25 cellular contexts compared by ENCODE assay signal in genomic region chr10:723973-724372, GRCh38. TPM values are rescaled to one million over a fixed set of nuclear protein-coding genes. Genes with fewer than 3 reads are reported as not detected.
DNase-seq lines count a peak whose midpoint lies in the region; ATAC-seq, FAIRE-seq and TF ChIP-seq lines count a peak whose summit lies in the region.
"Had no signal": no experiment of that assay in that cellular context is flagged by ENCODE, and none has a peak within 500 bp of the region (broad histone marks: within the 10 kb centered on the region; RNA-seq: fewer than 3 reads in every experiment).

No MANE protein-coding gene starts in this region.

- peaks cover 6 to 11% of the 10 kb centered on the region in 2 experiments; a peak in 3 of 5 replicates for H3K9me3 Mint-ChIP-seq in H9

- H2BK12ac ChIP-seq in trophoblast cell (ENCODE audit: low read length) (no peak overlapping the region), H9 (ENCODE audit: insufficient read length, low read depth, low read length) (no peak overlapping the region)

- no peaks in the 10 kb centered on the region for H3K4me1 ChIP-seq in HepG2 (ENCODE audit: insufficient read depth, low read length)
- H3K4me1 ChIP-seq in right lobe of liver, result no peaks in the 10 kb centered on the region
- peaks cover 0 to 3% of the 10 kb centered on the region in 2 experiments; a peak in 1 of 5 replicates for H3K4me1 ChIP-seq in K562 (replicated peaks in 1 of 2; ENCODE audit: control insufficient read depth in 2 of 2, insufficient read depth in 2 of 2, low read length in 2 of 2)
- H3K4me1 ChIP-seq in trophoblast cell (ENCODE audit: control insufficient read depth in 1 of 2, insufficient read depth in 2 of 2, low read length in 2 of 2), result no peaks in the 10 kb centered on the region
- H3K4me1 ChIP-seq in H9 (ENCODE audit: insufficient read depth, low read length), result no peaks in the 10 kb centered on the region
- H3K4me1 ChIP-seq: BE2C, BLaER1 had no signal

- no peak overlapping the region for H3K9ac ChIP-seq in HepG2 (ENCODE audit: insufficient read depth, low read depth, low read length)
- H3K9ac ChIP-seq in K562 (ENCODE audit: insufficient read depth in 1 of 2, low read depth in 2 of 2, low read length in 2 of 2), result no peak overlapping the region
- no peak overlapping the region for H3K9ac ChIP-seq in trophoblast cell (ENCODE audit: low read length)
- no peak overlapping the region for H3K9ac ChIP-seq in H9 (ENCODE audit: extremely low read depth, insufficient read length, low read length)
- H3K9ac ChIP-seq: BLaER1 had no signal

- no peak overlapping the region for H4K5ac ChIP-seq in H9 (ENCODE audit: insufficient read length, low read depth, low read length)

- no peak overlapping the region for H3K4ac ChIP-seq in trophoblast cell (ENCODE audit: low read depth, low read length)
- H3K4ac ChIP-seq in H9 (ENCODE audit: low read depth, low read length), result no peak overlapping the region

- H2AK5ac ChIP-seq in trophoblast cell (ENCODE audit: low read length) (no peak overlapping the region), H9 (ENCODE audit: insufficient read length, low read length) (no peak overlapping the region)

- ATAC-seq in HepG2, result no peak
- ATAC-seq in right lobe of liver, result no peak
- no peak for ATAC-seq in K562

- H2BK5ac ChIP-seq in trophoblast cell (ENCODE audit: low read depth, low read length, poor library complexity), result no peak overlapping the region
- no peak overlapping the region for H2BK5ac ChIP-seq in H9 (ENCODE audit: insufficient read length, low read length)

- no peaks in the 10 kb centered on the region for H3K4me1 Mint-ChIP-seq in H9
- H3K4me1 Mint-ChIP-seq: CD14-positive monocyte; CD4-positive, alpha-beta memory T cell; CD4-positive, CD25-positive, alpha-beta regulatory T cell; CD8-positive, alpha-beta memory T cell had no signal

- no peak overlapping the region for H2BK20ac ChIP-seq in H9 (ENCODE audit: low read depth, low read length, poor library complexity, severe bottlenecking)

- intact Hi-C loops in HepG2 (cut with micrococcal nuclease; ENCODE audit: unreplicated experiment) (no loop called here), right lobe of liver (cut with DNase I) (no loop called here), K562 (cut with micrococcal nuclease) (no loop called here)

- no peaks in the 10 kb centered on the region for H3K23me2 ChIP-seq in H9 (ENCODE audit: insufficient read length, low read depth, low read length, poor library complexity, severe bottlenecking)

- H3K14ac ChIP-seq in trophoblast cell (ENCODE audit: low read length) (no peak overlapping the region), H9 (ENCODE audit: insufficient read depth, low read length) (no peak overlapping the region)

- H3K27me3 Mint-ChIP-seq in H9 (ENCODE audit: low read depth), result peaks cover 14% of the 10 kb centered on the region; the same call in 1 of the 2 replicates
- H3K27me3 Mint-ChIP-seq: CD4-positive, alpha-beta memory T cell; CD4-positive, CD25-positive, alpha-beta regulatory T cell had no signal

- BruUV-seq in HepG2 (replicated peaks; lab: Mats Ljungman, UMichigan) (no TSS peak), K562 (replicated peaks; lab: Mats Ljungman, UMichigan) (no TSS peak)

- H2BK120ac ChIP-seq in trophoblast cell (ENCODE audit: insufficient read depth, low read length, poor library complexity) (no peak overlapping the region), H9 (ENCODE audit: low read depth, low read length, poor library complexity, severe bottlenecking) (no peak overlapping the region)

- TF ChIP-seq RAD21 in HepG2 (CRISPR knock-in tag; IDR thresholded peaks at IDR 0.05), result no peak
- no peak for TF ChIP-seq RAD21 in K562 (CRISPR knock-in tag; conservative IDR thresholded peaks at IDR 0.05 in 1 of 2, IDR thresholded peaks at IDR 0.05 in 1 of 2)

- 60% methylated on average over 11 of the region's 16 CpGs for WGBS in HepG2 (ENCODE audit: low lambda C conversion rate)
- WGBS in right lobe of liver (ENCODE audit: insufficient coverage, low coverage, low lambda C conversion rate, missing lambda C conversion rate), result 45% methylated on average over 2 of the region's 16 CpGs
- WGBS in K562 (ENCODE audit: insufficient coverage, low coverage, missing lambda C conversion rate), result 1% methylated on average over 9 of the region's 16 CpGs
- no CpG with 5 or more reads among the region's 16 CpGs for WGBS in trophoblast cell (ENCODE audit: extremely low coverage, insufficient coverage, insufficient read length)
- WGBS in H9 (ENCODE audit: extremely low coverage, insufficient read length, low lambda C conversion rate), result no CpG with 5 or more reads among the region's 16 CpGs

- TF ChIP-seq POLR2A in HepG2 (IDR thresholded peaks at IDR 0.05; ENCODE audit: insufficient read depth in 1 of 2, low read depth in 2 of 2, low read length in 2 of 2), result no peak
- TF ChIP-seq POLR2A in right lobe of liver (IDR thresholded peaks at IDR 0.05), result no peak
- TF ChIP-seq POLR2A in K562 (conservative IDR thresholded peaks at IDR 0.05), result no peak

- no peaks in the 10 kb centered on the region for H3K9me3 ChIP-seq in HepG2 (ENCODE audit: low read length)
- H3K9me3 ChIP-seq in right lobe of liver, result no peaks in the 10 kb centered on the region
- no peaks in the 10 kb centered on the region for H3K9me3 ChIP-seq in K562 (replicated peaks; ENCODE audit: control insufficient read depth, insufficient read depth, low read depth, low read length)
- H3K9me3 ChIP-seq in trophoblast cell (ENCODE audit: insufficient read depth, low read depth, low read length), result peaks cover 6% of the 10 kb centered on the region
- no peaks in the 10 kb centered on the region for H3K9me3 ChIP-seq in H9 (ENCODE audit: control insufficient read depth, low read depth, low read length)
- H3K9me3 ChIP-seq: BE2C had no signal

- no peak for DNase-seq in HepG2 (ENCODE audit: low spot score)
- no peak for DNase-seq in right lobe of liver
- DNase-seq in K562 (ENCODE audit: extremely low read depth in 1 of 4, low spot score in 3 of 4), result no peak
- DNase-seq in trophoblast cell, result no peak
- no peak for DNase-seq in H9
- DNase-seq in mucosa of gallbladder (ENCODE audit: low spot score), result no peak
- DNase-seq: ACHN; BE2C; C1 segment of cervical spinal cord; CD4-positive, alpha-beta memory T cell; CD4-positive, CD25-positive, alpha-beta regulatory T cell; CD8-positive, alpha-beta memory T cell; COR-L47; DMS 273 treated with DMSO at 0.1 percent for 48 hours; DMS153; DMS53; DMS79; DND-41; EL; GDM1 had no signal

- H3K79me1 ChIP-seq in trophoblast cell (ENCODE audit: low read length), result no peaks in the 10 kb centered on the region
- no peaks in the 10 kb centered on the region for H3K79me1 ChIP-seq in H9 (ENCODE audit: insufficient read depth, low read depth, low read length, poor library complexity, severe bottlenecking)

- FAIRE-seq in HepG2 (lab: Jason Lieb, UNC) (no peak), K562 (lab: Jason Lieb, UNC) (no peak)
- FAIRE-seq: GM12891, GM19239 had no signal

- TF ChIP-seq EP300 in HepG2 (IDR thresholded peaks at IDR 0.05; ENCODE audit: low read depth in 2 of 2, low read length in 2 of 2) (no peak), HepG2 (CRISPR knock-in tag; IDR thresholded peaks at IDR 0.05; ENCODE audit: borderline replicate concordance) (no peak), K562 (IDR thresholded peaks at IDR 0.05; ENCODE audit: low read length) (no peak)

- TF ChIP-seq CTCF in HepG2 (CRISPR knock-in tag; IDR thresholded peaks at IDR 0.05) (no peak), right lobe of liver (IDR thresholded peaks at IDR 0.05) (no peak), K562 (IDR thresholded peaks at IDR 0.05 in 2 of 3, conservative IDR thresholded peaks at IDR 0.05 in 1 of 3; ENCODE audit: insufficient read depth in 2 of 3, low read depth in 1 of 3, low read length in 3 of 3) (no peak), H9 (conservative IDR thresholded peaks at IDR 0.05) (no peak)

- H3K4me3 ChIP-seq in HepG2 (replicated peaks in 1 of 3; ENCODE audit: insufficient read depth in 1 of 3, low read depth in 2 of 3, low read length in 3 of 3) (no peak overlapping the region), right lobe of liver (no peak overlapping the region), K562 (no peak overlapping the region), trophoblast cell (ENCODE audit: low read depth, low read length) (peak overlapping the region; percentile 18)
- H3K4me3 ChIP-seq: BLaER1 had no signal

- H3K27me3 ChIP-seq in HepG2 (ENCODE audit: control insufficient read depth in 1 of 2, insufficient read depth in 2 of 2, low read length in 2 of 2) (peaks cover 3 to 12% of the 10 kb centered on the region in 2 experiments; a peak in 4 of 5 replicates), right lobe of liver (no peaks in the 10 kb centered on the region), K562 (ENCODE audit: control insufficient read depth in 2 of 2, insufficient read depth in 2 of 2, low read length in 2 of 2) (peaks cover 21 to 58% of the 10 kb centered on the region in 2 experiments), trophoblast cell (ENCODE audit: insufficient read depth, low read length) (no peaks in the 10 kb centered on the region), H9 (ENCODE audit: insufficient read depth, low read length) (no peaks in the 10 kb centered on the region)
- H3K27me3 ChIP-seq: BE2C, BLaER1 had no signal

- 0 out of 7 replicates have a peak, but pooled peaks cover 0 to 4% (median 0%) of the 10 kb centered on the region in 3 experiments for H3K36me3 Mint-ChIP-seq in H9 (ENCODE audit: insufficient read depth in 1 of 3, low read depth in 3 of 3)
- H3K36me3 Mint-ChIP-seq: CD14-positive monocyte; CD4-positive, alpha-beta memory T cell; CD4-positive, CD25-positive, alpha-beta regulatory T cell had no signal

- POLR2A ChIA-PET in HepG2 (lab: Yijun Ruan, JAX), result no interaction called here
- POLR2A ChIA-PET in K562 (lab: Yijun Ruan, JAX), result no interaction called here

- no peak overlapping the region for H3K4me2 ChIP-seq in HepG2 (ENCODE audit: low read depth, low read length)
- H3K4me2 ChIP-seq in K562 (ENCODE audit: insufficient read depth, low read length), result no peak overlapping the region
- H3K4me2 ChIP-seq in trophoblast cell (ENCODE audit: low read length), result no peak overlapping the region
- no peak overlapping the region for H3K4me2 ChIP-seq in H9 (ENCODE audit: insufficient read depth, insufficient read length, low read length)
- H3K4me2 ChIP-seq: BLaER1 had no signal

- H3K9me1 ChIP-seq in K562 (ENCODE audit: control insufficient read depth, insufficient read depth, low read length), result no peaks in the 10 kb centered on the region

- H4K91ac ChIP-seq in trophoblast cell (ENCODE audit: low read depth, low read length) (no peak overlapping the region), H9 (ENCODE audit: insufficient read length, low read depth, low read length) (no peak overlapping the region)

- H4K20me1 ChIP-seq in HepG2 (ENCODE audit: insufficient read depth, low read length), result no peaks in the 10 kb centered on the region
- 0 out of 2 replicates have a peak, but pooled peaks cover 8% of the 10 kb centered on the region for H4K20me1 ChIP-seq in K562 (replicated peaks; ENCODE audit: control insufficient read depth, insufficient read depth, low read length)
- H4K20me1 ChIP-seq in H9 (ENCODE audit: control insufficient read depth, insufficient read depth, insufficient read length), result no peaks in the 10 kb centered on the region
- H4K20me1 ChIP-seq: BLaER1 had no signal

- H3K27ac Mint-ChIP-seq in H9, result no peak overlapping the region
- H3K27ac Mint-ChIP-seq: CD14-positive monocyte; CD4-positive, alpha-beta memory T cell; CD4-positive, CD25-positive, alpha-beta regulatory T cell; CD8-positive, alpha-beta memory T cell had no signal

- H2AFZ ChIP-seq in HepG2 (ENCODE audit: low read length), result no peak overlapping the region
- no peak overlapping the region for H2AFZ ChIP-seq in K562 (ENCODE audit: low read depth, low read length)
- no peak overlapping the region for H2AFZ ChIP-seq in trophoblast cell (ENCODE audit: insufficient read depth, low read length, poor library complexity)
- no peak overlapping the region for H2AFZ ChIP-seq in H9 (ENCODE audit: low read length)

- CTCF ChIA-PET in HepG2 (lab: Yijun Ruan, JAX; ENCODE audit: low intra/inter-chr PET ratio, low total read pairs) (no interaction called here), K562 (lab: Yijun Ruan, JAX; ENCODE audit: low intra/inter-chr PET ratio) (no interaction called here)

- H3K79me2 ChIP-seq in HepG2 (ENCODE audit: insufficient read depth, low read length) (no peaks in the 10 kb centered on the region), K562 (ENCODE audit: control insufficient read depth, insufficient read depth, low read length) (no peaks in the 10 kb centered on the region), trophoblast cell (ENCODE audit: control insufficient read depth, insufficient read depth, low read length, poor library complexity) (no peaks in the 10 kb centered on the region), H9 (ENCODE audit: insufficient read depth, low read length) (no peaks in the 10 kb centered on the region)

- H3K36me3 ChIP-seq in HepG2 (replicated peaks in 1 of 2; ENCODE audit: control insufficient read depth in 1 of 2, insufficient read depth in 2 of 2, low read length in 2 of 2) (no peaks in the 10 kb centered on the region), right lobe of liver (no peaks in the 10 kb centered on the region), K562 (ENCODE audit: control insufficient read depth, insufficient read depth, low read length) (no peaks in the 10 kb centered on the region), trophoblast cell (ENCODE audit: control insufficient read depth in 1 of 2, insufficient read depth in 2 of 2, low read length in 2 of 2) (no peaks in the 10 kb centered on the region)
- H3K36me3 ChIP-seq: BE2C, BLaER1 had no signal

- H3K27ac ChIP-seq in HepG2 (ENCODE audit: extremely low read length, insufficient read depth, low read length), result no peak overlapping the region
- no peak overlapping the region for H3K27ac ChIP-seq in right lobe of liver
- H3K27ac ChIP-seq in K562 (ENCODE audit: extremely low read depth, low read depth, low read length), result no peak overlapping the region
- no peak overlapping the region for H3K27ac ChIP-seq in trophoblast cell (ENCODE audit: low read depth, low read length)
- H3K27ac ChIP-seq in H9 (ENCODE audit: insufficient read length, low read depth, low read length), result no peak overlapping the region
- H3K27ac ChIP-seq: 22Rv1, BLaER1 had no signal

- H3K23ac ChIP-seq in trophoblast cell (ENCODE audit: low read length) (no peak overlapping the region), H9 (ENCODE audit: insufficient read length, low read depth, low read length) (no peak overlapping the region)

- in situ Hi-C loops in HepG2 (cut with HindIII; ENCODE audit: extremely low pct_ligation_motif_present, low pct_unique_long_range_greater_than_20kb), result no loop called here
- in situ Hi-C loops in K562 (cut with MboI), result no loop called here

- H4K12ac ChIP-seq in trophoblast cell (ENCODE audit: low read depth, low read length), result no peak overlapping the region

- H2BK15ac ChIP-seq in H9 (ENCODE audit: low read depth, low read length), result no peak overlapping the region

- no peak overlapping the region for H3K18ac ChIP-seq in trophoblast cell (ENCODE audit: low read length)
- no peak overlapping the region for H3K18ac ChIP-seq in H9 (ENCODE audit: insufficient read length, low read depth, low read length)

- H4K8ac ChIP-seq in trophoblast cell (ENCODE audit: low read depth, low read length), result no peak overlapping the region
- no peak overlapping the region for H4K8ac ChIP-seq in H9 (replicated peaks; ENCODE audit: insufficient read length, low read depth, low read length)

- no peak overlapping the region for H3K56ac ChIP-seq in H9 (ENCODE audit: insufficient read length, low read depth, low read length)

- no peak overlapping the region for H3T11ph ChIP-seq in H9 (ENCODE audit: low read length)

- no peak overlapping the region for H3K4me3 Mint-ChIP-seq in H9
- H3K4me3 Mint-ChIP-seq: CD14-positive monocyte; CD4-positive, alpha-beta memory T cell; CD4-positive, CD25-positive, alpha-beta regulatory T cell had no signal

RNA-seq across cellular contexts. Expression of gene DIP2C, which starts 34.5 kb away (rescaled TPM):
- total RNA-seq in HepG2 (2016; rRNA removed; fragmentation: Illumina TruSeq; extraction: Trizol), result 2.2 and 2.7 TPM in 2 replicates
- 4.0 and 4.2 TPM in 2 replicates for total RNA-seq in HepG2 (2016; cell fraction: cytosol; rRNA removed; fragmentation: Illumina TruSeq; extraction: Trizol; ENCODE audit: low read depth)
- total RNA-seq in HepG2 (2016; cell fraction: insoluble cytoplasmic fraction; rRNA removed; fragmentation: Illumina TruSeq; extraction: Trizol), result 2.2 and 2.3 TPM in 2 replicates
- total RNA-seq in HepG2 (2016; cell fraction: membrane; rRNA removed; fragmentation: Illumina TruSeq; extraction: Trizol), result 2.5 and 3.0 TPM in 2 replicates
- 2.7 and 3.4 TPM in 2 replicates for total RNA-seq in HepG2 (2016; cell fraction: nucleus; rRNA removed; fragmentation: Illumina TruSeq; extraction: Trizol)
- polyA plus RNA-seq in HepG2 (2011; rRNA removed), result 2.7 and 3.0 TPM in 2 replicates
- 2.9 and 3.2 TPM in 2 replicates for polyA plus RNA-seq in HepG2 (2011; cell fraction: cytosol; rRNA removed)
- 8.3 and 9.5 TPM in 2 replicates for polyA plus RNA-seq in HepG2 (2011; cell fraction: nucleus; rRNA removed)
- 3.6 and 4.9 TPM in 2 replicates for polyA plus RNA-seq in HepG2 (2012)
- polyA plus RNA-seq in HepG2 (2016; cell fraction: cytosol; fragmentation: Illumina TruSeq; extraction: Trizol; ENCODE audit: low read depth), result 0.23 TPM in 2 replicates
- polyA plus RNA-seq in HepG2 (2016; cell fraction: insoluble cytoplasmic fraction; fragmentation: Illumina TruSeq; extraction: Trizol; ENCODE audit: low read depth), result 2.0 and 2.4 TPM in 2 replicates
- polyA plus RNA-seq in HepG2 (2016; cell fraction: membrane; fragmentation: Illumina TruSeq; extraction: Trizol; ENCODE audit: low read depth), result 0.55 and 0.69 TPM in 2 replicates
- polyA plus RNA-seq in HepG2 (2016; cell fraction: nucleus; fragmentation: Illumina TruSeq; extraction: Trizol; ENCODE audit: insufficient read depth, low read depth), result 4.2 and 4.7 TPM in 2 replicates
- polyA minus RNA-seq in HepG2 (2011; rRNA and poly(A)+ RNA removed; ENCODE audit: low replicate concordance), result 0.70 and 7.2 TPM in 2 replicates
- 3.9 and 4.3 TPM in 2 replicates for polyA minus RNA-seq in HepG2 (2011; cell fraction: cytosol; rRNA and poly(A)+ RNA removed)
- 7.5 and 9.1 TPM in 2 replicates for polyA minus RNA-seq in HepG2 (2011; cell fraction: nucleus; rRNA and poly(A)+ RNA removed)
- 10 to 100 TPM in 5 of 6 experiments, 1 to 10 TPM in 1; 8.0 to 13.5 (median 11.7) TPM for total RNA-seq in right lobe of liver
- total RNA-seq in K562 (2011; cell fraction: chromatin; rRNA removed; ENCODE audit: low replicate concordance), result not detected in 2 replicates
- total RNA-seq in K562 (2011; cell fraction: nucleolus; rRNA removed), result not detected in 2 replicates
- not detected in 2 replicates for total RNA-seq in K562 (2011; cell fraction: nucleoplasm; rRNA removed)
- total RNA-seq in K562 (2014; rRNA removed), result not detected in 2 replicates
- total RNA-seq in K562 (2014; rRNA removed; fragmentation: Illumina TruSeq; extraction: Trizol), result not detected in 2 replicates
- total RNA-seq in K562 (2015; rRNA removed; fragmentation: Illumina TruSeq; extraction: Trizol), result not detected in 2 replicates
- total RNA-seq in K562 (2021), result 0.09 TPM in 1 of 2 replicates, not detected in the other
- polyA plus RNA-seq in K562 (2011; rRNA removed), result not detected in 2 replicates
- polyA plus RNA-seq in K562 (2011; cell fraction: cytosol; rRNA removed), result not detected in 2 replicates
- polyA plus RNA-seq in K562 (2011; cell fraction: nucleus; rRNA removed), result not detected in 2 replicates
- 0.01 and 0.03 TPM in 2 replicates for polyA plus RNA-seq in K562 (2012)
- polyA plus RNA-seq in K562 (2014; fragmentation: Illumina TruSeq; extraction: Trizol), result not detected in 2 replicates
- polyA plus RNA-seq in K562 (2014; fragmentation: Nextera tagmentation; extraction: Ambion mirVana), result under 1 TPM in 1 of 2 experiments, not detected in 1; 0.01 TPM
- polyA plus RNA-seq in K562 (2014; rRNA removed), result not detected in 2 replicates
- not detected in 2 replicates for polyA minus RNA-seq in K562 (2011; rRNA and poly(A)+ RNA removed)
- not detected in 2 replicates for polyA minus RNA-seq in K562 (2011; cell fraction: cytosol; rRNA and poly(A)+ RNA removed)
- not detected in 2 replicates for polyA minus RNA-seq in K562 (2011; cell fraction: nucleus; rRNA and poly(A)+ RNA removed)
- polyA plus RNA-seq in trophoblast cell (2013), result 6.9 and 7.0 TPM in 2 replicates
- 7.6 and 7.9 TPM in 2 replicates for total RNA-seq in H9 (2021)
- 31.5 TPM for total RNA-seq in mucosa of gallbladder
- polyA plus RNA-seq: CD14-positive monocyte had no signal

Comparison
In these comparisons a context has a peak if more than half of its experiments do, and no peak if none do; other contexts are left out.
1. Of the 241 proteins assayed by ChIP-seq in both HepG2 and K562: peak only in HepG2: none; only in K562: BHLHE40, RAD51 and TFE3; in both: none; in neither: 237; mixed calls (peak in some experiments, not most) for 1.